Comparison of ENCODE assay signal across 24 cellular contexts in genomic region chr2:70561893-70562292, GRCh38. TPM values are rescaled to one million over a fixed set of nuclear protein-coding genes. Genes with fewer than 3 reads are reported as not detected.
"Had no signal": no experiment of that assay in that cellular context is flagged by ENCODE, and none has a peak within 500 bp of the region (broad histone marks: within the 10 kb centered on the region; RNA-seq: fewer than 3 reads in every experiment).

No MANE protein-coding gene starts in this region.

- H3K27me3 ChIP-seq: cardiac muscle cell, ovary, testis, upper lobe of left lung had no signal

- H3K36me3 ChIP-seq: cardiac muscle cell, esophagus squamous epithelium, lower lobe of right lung, ovary, spleen, upper lobe of left lung had no signal

- ATAC-seq: activated naive CD4-positive, alpha-beta T cell treated with anti-CD3 and anti-CD28 coated beads, Interleukin-2, amount 50 U/mL, for 72 hours; left colon; lower lobe of right lung; natural killer cell; psoas muscle; sciatic nerve; stimulated activated memory B cell treated with anti-CD40 and anti-IgM and Interleukin-4, amounts not matched to agents 10 μg/mL and 1 μg/mL and 100 μg/mL, for 72 hours had no signal

- H3K4me1 ChIP-seq: lower lobe of right lung, psoas muscle, spleen, upper lobe of left lung had no signal

- FAIRE-seq: endothelial cell of umbilical vein had no signal

- H3K9me3 ChIP-seq: esophagus squamous epithelium, lower lobe of right lung, ovary, psoas muscle, spleen, testis, upper lobe of left lung had no signal

- DNase-seq: activated CD4-positive, alpha-beta T cell treated with anti-CD3 and anti-CD28 coated beads for 1 hour; activated CD4-positive, alpha-beta T cell treated with anti-CD3 and anti-CD28 coated beads, Interleukin-2, amount 50 U/mL, for 4 hours; activated gamma-delta T cell treated with Interleukin-2 at 50 U/mL for 16 hours; activated T-cell treated with anti-CD3 and anti-CD28 coated beads for 4 hours; dermis blood vessel endothelial cell; effector memory CD4-positive, alpha-beta T cell; esophagus squamous epithelium; immature natural killer cell; left colon; lower lobe of right lung; natural killer cell; ovary; psoas muscle; spleen; stimulated activated CD4-positive, alpha-beta T cell treated with anti-CD3 and anti-CD28 coated beads, Interleukin-4, amount 100 ng/mL, for 4 hours; testis; upper lobe of left lung had no signal

- H3K4me3 ChIP-seq: cardiac muscle cell, esophagus squamous epithelium, lower lobe of right lung, ovary, psoas muscle, spleen, testis, upper lobe of left lung had no signal

- H3K27ac ChIP-seq: cardiac muscle cell, esophagus squamous epithelium, lower lobe of right lung, ovary, psoas muscle, spleen, testis, upper lobe of left lung, VCaP had no signal

RNA-seq across cellular contexts. Expression of gene TGFA, which starts 8.3 kb away (rescaled TPM):
- total RNA-seq: activated T-helper 1 cell treated with anti-CD3 and anti-CD28 coated beads, Interleukin-12 subunit alpha, Interleukin-12 subunit beta, Interleukin-2, Interleukin-4 antibody, amounts not matched to agents 30 ng/mL and 10 ng/mL and 1 ng/mL, durations not matched to agents 14 hours and 24 hours and 36 hours had no signal
- polyA plus RNA-seq: cardiac muscle cell had no signal
